8 cellular contexts compared by ENCODE assay signal in the genomic region with DNA sequence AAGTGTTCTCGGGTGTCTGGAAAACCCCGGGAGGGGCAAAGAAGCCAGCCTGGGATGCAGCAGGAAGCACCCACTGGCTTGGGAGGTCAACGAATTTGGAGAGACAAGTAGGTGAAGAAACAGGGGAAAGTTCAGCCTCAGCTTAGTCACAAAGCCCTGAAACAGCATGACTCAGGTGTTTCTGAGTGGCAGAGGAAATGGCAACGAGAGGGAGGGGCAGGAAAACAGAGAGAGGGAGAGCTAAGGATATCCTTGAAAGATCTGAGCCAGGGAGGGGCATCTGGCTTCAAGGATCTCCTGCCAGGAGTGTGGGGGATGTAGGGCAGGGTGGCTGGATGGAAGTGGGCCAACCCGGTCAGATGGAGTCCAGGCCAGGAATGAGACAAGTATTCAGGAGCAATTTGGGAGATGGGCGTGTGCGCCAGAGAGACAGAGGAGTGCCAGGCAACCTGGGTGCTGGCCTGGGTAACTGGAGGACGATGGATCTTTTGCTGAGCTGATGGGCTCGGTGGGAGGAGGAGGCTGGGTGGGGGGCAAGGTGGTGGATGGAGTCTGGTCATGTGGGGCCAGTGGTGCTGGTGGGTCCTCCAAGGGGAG. TPM values are rescaled to one million over a fixed set of nuclear protein-coding genes. Genes with fewer than 3 reads are reported as not detected.
DNase-seq lines count a peak whose midpoint lies in the region; ATAC-seq and TF ChIP-seq lines count a peak whose summit lies in the region.

No MANE protein-coding gene starts in this region.

- no peak for TF ChIP-seq CTCF in AG10803 (conservative IDR thresholded peaks at IDR 0.05; ENCODE audit: low read length)
- no peak for TF ChIP-seq CTCF in HFFc6 (IDR thresholded peaks at IDR 0.05)
- TF ChIP-seq CTCF in choroid plexus epithelial cell (conservative IDR thresholded peaks at IDR 0.05; ENCODE audit: low read depth, low read length), result no peak
- no peak for TF ChIP-seq CTCF in mucosa of descending colon (IDR thresholded peaks at IDR 0.05)
- no peak for TF ChIP-seq CTCF in glutamatergic neuron (IDR thresholded peaks at IDR 0.05; ENCODE audit: partially characterized antibody, unreplicated experiment)

- H3K36me3 Mint-ChIP-seq in HFFc6 (ENCODE audit: low read depth) (peaks cover 9% of the 10 kb centered on the region; the same call in 1 of the 2 replicates), glutamatergic neuron (ENCODE audit: unreplicated experiment) (peaks cover 7% of the 10 kb centered on the region)

- 27 to 29% methylated on average over 9 of the region's 9 CpGs for WGBS in aorta, 2 donors

- DNase-seq in AG10803 (ENCODE audit: low read depth), result peak; percentile 91
- DNase-seq in HFFc6, result peak; percentile 88
- peak; percentile 82 for DNase-seq in SHP77 treated with DMSO at 0.1 percent for 48 hours (lab: John Stamatoyannopoulos, UW)
- DNase-seq in choroid plexus epithelial cell (ENCODE audit: low read depth), result peak; percentile 76
- peak; percentile 83 to 88 (median 84) for DNase-seq in mucosa of descending colon
- DNase-seq in aorta, result peak; percentile 84 to 85
- no peak for DNase-seq in glutamatergic neuron
- no peak for DNase-seq in NCI-H146 (lab: John Stamatoyannopoulos, UW)

- peak; percentile 85 for ATAC-seq in mucosa of descending colon
- peak; percentile 61 for ATAC-seq in aorta (ENCODE audit: low FRiP score)

- H3K4me3 ChIP-seq in AG10803 (ENCODE audit: low read length) (no peak overlapping the region), choroid plexus epithelial cell (ENCODE audit: low read depth, low read length) (no peak overlapping the region), mucosa of descending colon (no peak overlapping the region), aorta (ENCODE audit: low read length in 2 of 2) (no peak overlapping the region)

- H3K9me3 Mint-ChIP-seq in HFFc6 (no peaks in the 10 kb centered on the region), glutamatergic neuron (ENCODE audit: unreplicated experiment) (peaks cover 9% of the 10 kb centered on the region)

- no peaks in the 10 kb centered on the region for H3K27me3 ChIP-seq in aorta (ENCODE audit: control insufficient read depth in 1 of 2, insufficient read depth in 2 of 2, low read length in 1 of 2)

- no peaks in the 10 kb centered on the region for H3K9me3 ChIP-seq in mucosa of descending colon
- H3K9me3 ChIP-seq in aorta (ENCODE audit: control insufficient read depth, low read length), result no peaks in the 10 kb centered on the region

- H3K27ac ChIP-seq in aorta (ENCODE audit: low read depth in 1 of 2, low read length in 2 of 2), result no peak overlapping the region

- peaks cover 2% of the 10 kb centered on the region; the same call in 1 of the 2 replicates for H3K27me3 Mint-ChIP-seq in HFFc6 (ENCODE audit: insufficient read depth)
- H3K27me3 Mint-ChIP-seq in glutamatergic neuron (ENCODE audit: unreplicated experiment), result peaks cover 17% of the 10 kb centered on the region

- H3K4me3 Mint-ChIP-seq in HFFc6 (peak overlapping the region; percentile 71), glutamatergic neuron (ENCODE audit: unreplicated experiment) (no peak overlapping the region)

- intact Hi-C loops in mucosa of descending colon (cut with DNase I, micrococcal nuclease), result no loop called here
- intact Hi-C loops in aorta (cut with DNase I), result loop anchor here in 1 of 2 donors (2.0 kb wide), 2 partner anchors 19 to 29 kb away; no protein-coding TSS in a partner anchor

- H3K36me3 ChIP-seq in mucosa of descending colon (ENCODE audit: low read depth) (no peaks in the 10 kb centered on the region), aorta (ENCODE audit: control insufficient read depth in 1 of 2, insufficient read depth in 2 of 2, low read length in 1 of 2) (no peaks in the 10 kb centered on the region)

- peak overlapping the region; percentile 96 for H3K27ac Mint-ChIP-seq in HFFc6
- no peak overlapping the region for H3K27ac Mint-ChIP-seq in glutamatergic neuron (ENCODE audit: unreplicated experiment)

- H3K4me1 Mint-ChIP-seq in HFFc6 (ENCODE audit: low read depth) (peaks cover 51% of the 10 kb centered on the region), glutamatergic neuron (ENCODE audit: low read depth, unreplicated experiment) (peaks cover 8% of the 10 kb centered on the region)

- H3K4me1 ChIP-seq in mucosa of descending colon (ENCODE audit: low read depth) (peaks cover 39% of the 10 kb centered on the region), aorta (ENCODE audit: control insufficient read depth in 1 of 2, insufficient read depth in 2 of 2, low read length in 2 of 2) (no peaks in the 10 kb centered on the region)

RNA-seq across cellular contexts. Expression of gene ABCC3, which starts 27.2 kb away (rescaled TPM):
- 10 to 100 TPM; 18.4 to 23.6 (median 21.3) TPM for total RNA-seq in HFFc6 (2021; fragmentation: NEBNext Ultra II Directional; extraction: Animal tissue kit (Norgen Biotek cat#: 25700))
- total RNA-seq in mucosa of descending colon (100 to 1,000 TPM; 166 to 453 (median 211) TPM), aorta (10 to 100 TPM; 25.7 to 54.9 TPM), glutamatergic neuron (ENCODE audit: unreplicated experiment) (not detected)
- 100 to 1,000 TPM in 1 of 2 donors, 1 to 10 TPM in 1; 9.9 to 145 TPM for polyA plus RNA-seq in aorta

RNA-seq across cellular contexts. Expression of gene ANKRD40, which starts 45.8 kb away (rescaled TPM):
- 10 to 100 TPM; 43.1 to 48.4 (median 46.6) TPM for total RNA-seq in HFFc6 (2021; fragmentation: NEBNext Ultra II Directional; extraction: Animal tissue kit (Norgen Biotek cat#: 25700))
- total RNA-seq in mucosa of descending colon (10 to 100 TPM; 26.8 to 86.0 (median 29.6) TPM), aorta (10 to 100 TPM; 53.2 to 55.5 TPM), glutamatergic neuron (ENCODE audit: unreplicated experiment) (40.8 TPM)
- 10 to 100 TPM; 19.1 to 20.5 TPM for polyA plus RNA-seq in aorta

RNA-seq across cellular contexts. Expression of gene LUC7L3, which starts 57.5 kb away (rescaled TPM):
- total RNA-seq in HFFc6 (2021; fragmentation: NEBNext Ultra II Directional; extraction: Animal tissue kit (Norgen Biotek cat#: 25700)), result 10 to 100 TPM; 54.0 to 76.3 (median 59.1) TPM
- total RNA-seq in mucosa of descending colon (100 to 1,000 TPM in 2 of 3 donors, 10 to 100 TPM in 1; 91.0 to 122 (median 114) TPM), aorta (100 to 1,000 TPM; 123 to 189 TPM), glutamatergic neuron (ENCODE audit: unreplicated experiment) (222 TPM)
- 100 to 1,000 TPM; 147 to 852 TPM for polyA plus RNA-seq in aorta

Comparison
In these comparisons a context has a peak if more than half of its experiments do, and no peak if none do; other contexts are left out.
1. DNase-seq: peak in AG10803 (single experiment), HFFc6 (single experiment), SHP77 treated with DMSO at 0.1 percent for 48 hours (single experiment), choroid plexus epithelial cell (single experiment), mucosa of descending colon (3 of 3) and aorta (2 of 2); none in glutamatergic neuron (single experiment) and NCI-H146 (single experiment).
2. RNA of gene ABCC3, which starts 27.2 kb away (total RNA-seq): 166 to 453 TPM in mucosa of descending colon, 25.7 to 54.9 TPM in aorta and 18.4 to 23.6 TPM in HFFc6; not detected in glutamatergic neuron (single experiment); every median in the first group is over 10 times any median in the second.